ENCODE assay signal across 16 cellular contexts in genomic region chr11:33530824-33531223, GRCh38.
DNase-seq lines count a peak whose midpoint lies in the region; ATAC-seq and TF ChIP-seq lines count a peak whose summit lies in the region.
"Had no signal": no experiment of that assay in that cellular context is flagged by ENCODE, and none has a peak within 500 bp of the region (broad histone marks: within the 10 kb centered on the region; RNA-seq: fewer than 3 reads in every experiment).

No MANE protein-coding gene starts in this region.

- TF ChIP-seq CTCF in AG10803 (conservative IDR thresholded peaks at IDR 0.05; ENCODE audit: low read length) (no peak), choroid plexus epithelial cell (conservative IDR thresholded peaks at IDR 0.05; ENCODE audit: low read depth, low read length) (no peak), osteocyte (IDR thresholded peaks at IDR 0.05) (no peak), Peyer's patch (IDR thresholded peaks at IDR 0.05) (no peak)

- DNase-seq in AG10803 (ENCODE audit: low read depth) (peak; percentile 81), M059J (ENCODE audit: low read depth) (peak; percentile 79), choroid plexus epithelial cell (ENCODE audit: low read depth) (peak; percentile 67), osteocyte (ENCODE audit: extremely low spot score, unreplicated experiment) (no peak), HUDEP-2 (lab: John Stamatoyannopoulos, UW; ENCODE audit: unreplicated experiment in 76 of 76) (no peak), UCSD-AML1 (lab: John Stamatoyannopoulos, UW; ENCODE audit: unreplicated experiment) (no peak), Peyer's patch (no peak)
- DNase-seq: activated CD4-positive, alpha-beta T cell treated with anti-CD3 and anti-CD28 coated beads, Interleukin-2, amount 50 U/mL, for 1 hour; activated T-cell treated with anti-CD3 and anti-CD28 coated beads, Interleukin-2, amount 50 U/mL, for 1 hour; NCI-H1105 treated with DMSO at 0.1 percent for 48 hours; SHP77; T-helper 9 cell had no signal

- ATAC-seq in GM19395 (IDR thresholded peaks at IDR 0.05; ENCODE audit: unreplicated experiment) = no peak
- ATAC-seq: activated naive CD4-positive, alpha-beta T cell treated with anti-CD3 and anti-CD28 coated beads, Interleukin-2, amount 50 U/mL, for 72 hours; GM23338 had no signal

- H3K36me3 Mint-ChIP-seq in osteocyte (ENCODE audit: unreplicated experiment) = no peaks in the 10 kb centered on the region

- H3K27me3 ChIP-seq in Peyer's patch = no peaks in the 10 kb centered on the region
- H3K27me3 ChIP-seq: hepatocyte had no signal

- no peaks in the 10 kb centered on the region for H3K4me1 ChIP-seq in Peyer's patch

- H3K4me3 ChIP-seq in AG10803 (ENCODE audit: low read length) (no peak overlapping the region), choroid plexus epithelial cell (ENCODE audit: low read depth, low read length) (no peak overlapping the region), Peyer's patch (no peak overlapping the region)
- H3K4me3 ChIP-seq: GM23338, hepatocyte had no signal

- no peak overlapping the region for H3K27ac ChIP-seq in Peyer's patch
- H3K27ac ChIP-seq: hepatocyte had no signal

- no peaks in the 10 kb centered on the region for H3K36me3 ChIP-seq in Peyer's patch

- H3K4me3 Mint-ChIP-seq in osteocyte (ENCODE audit: unreplicated experiment) = no peak overlapping the region
- H3K4me3 Mint-ChIP-seq: GM23338 had no signal

- no peaks in the 10 kb centered on the region for H3K27me3 Mint-ChIP-seq in osteocyte (ENCODE audit: unreplicated experiment)

- H3K9me3 Mint-ChIP-seq in osteocyte (ENCODE audit: unreplicated experiment) = peaks cover 28% of the 10 kb centered on the region

- peak overlapping the region; percentile 56 for H3K27ac Mint-ChIP-seq in osteocyte (ENCODE audit: unreplicated experiment)
- H3K27ac Mint-ChIP-seq: activated naive CD4-positive, alpha-beta T cell treated with anti-CD3 and anti-CD28 coated beads, Interleukin-2, amount 50 U/mL, for 72 hours; GM23338 had no signal

- TF ChIP-seq POLR2A in Peyer's patch (IDR thresholded peaks at IDR 0.05) = no peak

- peaks cover 7% of the 10 kb centered on the region for H3K4me1 Mint-ChIP-seq in osteocyte (ENCODE audit: unreplicated experiment)

- H3K9me3 ChIP-seq in Peyer's patch = no peaks in the 10 kb centered on the region

Comparison
In these comparisons a context has a peak if more than half of its experiments do, and no peak if none do; other contexts are left out.
1. DNase-seq: peak in AG10803 (single experiment), M059J (single experiment) and choroid plexus epithelial cell (single experiment); none in osteocyte (single experiment), HUDEP-2 (0 of 76), UCSD-AML1 (single experiment) and Peyer's patch (0 of 3).